In the genomic region with DNA sequence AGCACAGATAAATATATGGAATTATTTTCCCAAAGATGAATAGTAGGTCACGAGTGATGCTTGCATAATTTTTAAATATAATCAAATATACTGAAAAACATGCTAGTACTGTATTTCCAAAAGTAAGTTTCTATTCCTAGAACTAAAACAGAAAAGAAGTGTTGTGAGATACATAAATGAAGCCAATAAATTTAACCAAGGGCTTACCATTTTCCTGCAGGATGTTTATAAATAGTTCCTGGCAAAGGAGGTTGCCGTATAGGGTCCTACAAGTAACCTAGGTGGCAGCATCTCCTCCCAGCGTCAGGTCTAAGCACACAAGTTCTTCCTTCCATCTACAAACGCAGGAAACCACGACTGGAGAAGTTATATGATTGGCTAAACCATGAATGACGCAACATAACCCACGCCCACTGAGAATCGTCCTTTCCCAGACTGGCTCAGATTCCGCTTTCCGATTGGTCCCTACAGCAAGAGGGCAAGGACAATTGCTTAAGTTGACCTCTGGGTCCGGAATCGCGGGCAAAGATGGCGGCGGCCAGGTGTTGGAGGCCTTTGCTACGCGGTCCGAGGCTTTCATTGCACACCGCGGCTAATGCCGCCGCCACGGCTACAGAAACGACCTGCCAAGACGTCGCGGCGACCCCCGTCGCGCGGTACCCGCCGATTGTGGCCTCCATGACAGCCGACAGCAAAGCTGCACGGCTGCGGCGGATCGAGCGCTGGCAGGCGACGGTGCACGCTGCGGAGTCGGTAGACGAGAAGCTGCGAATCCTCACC, we compare ENCODE assay signal across 8 cellular contexts. TPM values are rescaled to one million over a fixed set of nuclear protein-coding genes. Genes with fewer than 3 reads are reported as not detected.
DNase-seq lines count a peak whose midpoint lies in the region; ATAC-seq and TF ChIP-seq lines count a peak whose summit lies in the region.

A gene (plus strand): TSS at position 513 of the 780 bp plus-strand sequence. CDS start 16 bp downstream, at position 529.

- CTCF ChIA-PET in activated CD4-positive, alpha-beta T cell treated with anti-CD3 and anti-CD28 coated beads for 36 hours (lab: Charles Lee): no interaction called here

- peaks cover 27% of the 10 kb centered on the region for H3K4me1 Mint-ChIP-seq in activated CD4-positive, alpha-beta T cell treated with anti-CD3 and anti-CD28 coated beads for 36 hours

- peak within 1 kb of the TSS; percentile 91 for H3K4me3 Mint-ChIP-seq in activated CD4-positive, alpha-beta T cell treated with anti-CD3 and anti-CD28 coated beads for 36 hours

- intact Hi-C loops in activated CD4-positive, alpha-beta T cell treated with anti-CD3 and anti-CD28 coated beads for 36 hours (cut with DNase I, micrococcal nuclease): loop anchor here (1.0 to 10.0 kb wide), 7 partner anchors 67 to 1816 kb away; a partner anchor contains a TSS

- peak within 1 kb of the TSS; percentile 67 for H3K27ac ChIP-seq in cingulate gyrus (ENCODE audit: low read depth, low read length)

- TF ChIP-seq POLR2A in GM19099 (IDR thresholded peaks at IDR 0.05; ENCODE audit: extremely low read depth, insufficient read length, low read depth): peak; percentile 85

- H3K36me3 Mint-ChIP-seq in activated CD4-positive, alpha-beta T cell treated with anti-CD3 and anti-CD28 coated beads for 36 hours (ENCODE audit: low read depth): peaks cover 27% of the 10 kb centered on the region

- DNase-seq in Ammon's horn (ENCODE audit: low spot score): peak; percentile 99
- peak; percentile 100 for DNase-seq in NCI-H510A treated with DMSO at 0.1 percent for 48 hours (lab: John Stamatoyannopoulos, UW)
- peak; percentile 93 for DNase-seq in activated CD4-positive, alpha-beta T cell treated with anti-CD3 and anti-CD28 coated beads for 36 hours
- DNase-seq in kidney glomerular epithelial cell (lab: John Stamatoyannopoulos, UW): peak; percentile 100
- peak; percentile 70 to 86 (median 82) for DNase-seq in stimulated activated CD4-positive, alpha-beta T cell treated with anti-CD3 and anti-CD28 coated beads, Interleukin-1b, Interleukin-23, amount 100 ng/mL, for 24 hours (ENCODE audit: low read depth in 4 of 4, low spot score in 1 of 4)

- peak within 1 kb of the TSS; percentile 98 for H3K27ac Mint-ChIP-seq in activated CD4-positive, alpha-beta T cell treated with anti-CD3 and anti-CD28 coated beads for 36 hours

- H3K9me3 Mint-ChIP-seq in activated CD4-positive, alpha-beta T cell treated with anti-CD3 and anti-CD28 coated beads for 36 hours (ENCODE audit: low read depth): no peaks in the 10 kb centered on the region

- ATAC-seq in HG03439 (IDR thresholded peaks at IDR 0.05; ENCODE audit: unreplicated experiment): peak; percentile 99
- peak; percentile 96 for ATAC-seq in activated CD4-positive, alpha-beta T cell treated with anti-CD3 and anti-CD28 coated beads for 36 hours

- POLR2A ChIA-PET in activated CD4-positive, alpha-beta T cell treated with anti-CD3 and anti-CD28 coated beads for 36 hours (lab: Charles Lee): no interaction called here

- no peaks in the 10 kb centered on the region for H3K27me3 Mint-ChIP-seq in activated CD4-positive, alpha-beta T cell treated with anti-CD3 and anti-CD28 coated beads for 36 hours

RNA-seq across cellular contexts. Expression of the gene that starts here (rescaled TPM):
- total RNA-seq in activated CD4-positive, alpha-beta T cell treated with anti-CD3 and anti-CD28 coated beads for 36 hours: 10 to 100 TPM; 59.7 to 73.3 TPM

Comparison
In these comparisons a context has a peak if more than half of its experiments do, and no peak if none do; other contexts are left out.
1. Peak in every context shown above with its lines: DNase-seq, ATAC-seq and H3K27ac ChIP-seq.